In genomic region chr17:41787021-41787418, GRCh38 we compare ENCODE assay signal across 10 cellular contexts. TPM values are rescaled to one million over a fixed set of nuclear protein-coding genes. Genes with fewer than 3 reads are reported as not detected.
DNase-seq lines count a peak whose midpoint lies in the region; FAIRE-seq lines count a peak whose summit lies in the region.
"Had no signal": no experiment of that assay in that cellular context is flagged by ENCODE, and none has a peak within 500 bp of the region (broad histone marks: within the 10 kb centered on the region; RNA-seq: fewer than 3 reads in every experiment).

No MANE protein-coding gene starts in this region.

- 28 to 43% (median 31%) methylated on average over 4 of the region's 4 CpGs for WGBS in small intestine, 3 donors

- H3K4me3 Mint-ChIP-seq in T-helper 1 cell treated with Interleukin-12 subunit alpha and Interleukin-12 subunit beta and Interleukin-4 antibody, amounts not matched to agents 30 μg/mL and 1 μg/mL, for 36 hours = peak overlapping the region; percentile 53
- H3K4me3 Mint-ChIP-seq in activated CD4-positive, alpha-beta memory T cell treated with anti-CD3 and anti-CD28 coated beads, Interleukin-2, amount 10 ng/mL, durations not matched to agents 7 days and 5 days = peak overlapping the region; percentile 44

- POLR2A ChIA-PET in activated CD4-positive, alpha-beta memory T cell treated with anti-CD3 and anti-CD28 coated beads, Interleukin-2, amount 10 ng/mL, durations not matched to agents 7 days and 5 days (lab: Charles Lee) = interaction anchor here (0.8 to 0.9 kb wide), 2 partner anchors 9 to 98 kb away, joined by 3 to 4 read pairs; partner anchors contain the start of gene EIF1

- H3K36me3 Mint-ChIP-seq in T-helper 1 cell treated with Interleukin-12 subunit alpha and Interleukin-12 subunit beta and Interleukin-4 antibody, amounts not matched to agents 30 μg/mL and 1 μg/mL, for 36 hours (ENCODE audit: low read depth) = no peaks in the 10 kb centered on the region
- no peaks in the 10 kb centered on the region for H3K36me3 Mint-ChIP-seq in activated CD4-positive, alpha-beta memory T cell treated with anti-CD3 and anti-CD28 coated beads, Interleukin-2, amount 10 ng/mL, durations not matched to agents 7 days and 5 days (ENCODE audit: low read depth)

- no peak for FAIRE-seq in small intestine (lab: Jason Lieb, UNC)
- FAIRE-seq: A204.1 had no signal

- no peak overlapping the region for H3K9ac ChIP-seq in iPS-15b (ENCODE audit: low read depth, low read length)

- peaks cover 16% of the 10 kb centered on the region for H3K27me3 ChIP-seq in iPS-15b (ENCODE audit: control insufficient read depth, insufficient read depth, low read length)
- H3K27me3 ChIP-seq in small intestine (ENCODE audit: control insufficient read depth in 2 of 2, insufficient read depth in 2 of 2, low read length in 2 of 2) = no peaks in the 10 kb centered on the region

- H3K36me3 ChIP-seq in iPS-15b (ENCODE audit: control insufficient read depth, insufficient read depth, low read length) = no peaks in the 10 kb centered on the region
- no peaks in the 10 kb centered on the region for H3K36me3 ChIP-seq in small intestine (ENCODE audit: control insufficient read depth in 2 of 2, insufficient read depth in 2 of 2, low read length in 2 of 2)

- peak overlapping the region; percentile 49 for H3K27ac Mint-ChIP-seq in T-helper 1 cell treated with Interleukin-12 subunit alpha and Interleukin-12 subunit beta and Interleukin-4 antibody, amounts not matched to agents 30 μg/mL and 1 μg/mL, for 36 hours
- H3K27ac Mint-ChIP-seq in activated CD4-positive, alpha-beta memory T cell treated with anti-CD3 and anti-CD28 coated beads, Interleukin-2, amount 10 ng/mL, durations not matched to agents 7 days and 5 days = no peak overlapping the region

- peak overlapping the region; percentile 38 for H3K4me3 ChIP-seq in iPS-15b (ENCODE audit: low read depth, low read length)
- H3K4me3 ChIP-seq in small intestine (ENCODE audit: low read depth in 1 of 2, low read length in 2 of 2) = no peak overlapping the region

- H3K9me3 ChIP-seq in iPS-15b (ENCODE audit: control insufficient read depth, insufficient read depth, low read length) (no peaks in the 10 kb centered on the region), small intestine (ENCODE audit: control insufficient read depth, low read depth) (no peaks in the 10 kb centered on the region)

- H3K4me1 ChIP-seq in iPS-15b (ENCODE audit: control insufficient read depth, insufficient read depth, low read length) = peaks cover 13% of the 10 kb centered on the region
- H3K4me1 ChIP-seq in small intestine (ENCODE audit: control insufficient read depth in 2 of 2, insufficient read depth in 1 of 2, low read depth in 1 of 2, low read length in 1 of 2) = peaks cover 3 to 7% of the 10 kb centered on the region in 2 donors

- CTCF ChIA-PET in activated CD4-positive, alpha-beta memory T cell treated with anti-CD3 and anti-CD28 coated beads, Interleukin-2, amount 10 ng/mL, durations not matched to agents 7 days and 5 days (lab: Charles Lee) = interaction anchor here (0.9 to 3.2 kb wide), 10 partner anchors 9 to 131 kb away, joined by 3 to 14 read pairs (median 4); partner anchors contain the start of gene P3H4

- DNase-seq in T-helper 1 cell (no peak), small intestine (no peak), NCI-H1417 (lab: John Stamatoyannopoulos, UW) (no peak), germinal center (ENCODE audit: low spot score) (no peak), NCI-H187 treated with DMSO at 0.1 percent for 48 hours (lab: John Stamatoyannopoulos, UW) (no peak)
- no peak for DNase-seq in activated CD4-positive, alpha-beta memory T cell treated with anti-CD3 and anti-CD28 coated beads, Interleukin-2, amount 10 ng/mL, durations not matched to agents 7 days and 5 days

- H3K9me3 Mint-ChIP-seq in T-helper 1 cell treated with Interleukin-12 subunit alpha and Interleukin-12 subunit beta and Interleukin-4 antibody, amounts not matched to agents 30 μg/mL and 1 μg/mL, for 36 hours = no peaks in the 10 kb centered on the region
- H3K9me3 Mint-ChIP-seq in activated CD4-positive, alpha-beta memory T cell treated with anti-CD3 and anti-CD28 coated beads, Interleukin-2, amount 10 ng/mL, durations not matched to agents 7 days and 5 days = no peaks in the 10 kb centered on the region

- peaks cover 14% of the 10 kb centered on the region for H3K4me1 Mint-ChIP-seq in T-helper 1 cell treated with Interleukin-12 subunit alpha and Interleukin-12 subunit beta and Interleukin-4 antibody, amounts not matched to agents 30 μg/mL and 1 μg/mL, for 36 hours (ENCODE audit: low read depth)
- peaks cover 22% of the 10 kb centered on the region for H3K4me1 Mint-ChIP-seq in activated CD4-positive, alpha-beta memory T cell treated with anti-CD3 and anti-CD28 coated beads, Interleukin-2, amount 10 ng/mL, durations not matched to agents 7 days and 5 days

- H3K27me3 Mint-ChIP-seq in T-helper 1 cell treated with Interleukin-12 subunit alpha and Interleukin-12 subunit beta and Interleukin-4 antibody, amounts not matched to agents 30 μg/mL and 1 μg/mL, for 36 hours (ENCODE audit: low read depth) = peaks cover 44% of the 10 kb centered on the region
- H3K27me3 Mint-ChIP-seq in activated CD4-positive, alpha-beta memory T cell treated with anti-CD3 and anti-CD28 coated beads, Interleukin-2, amount 10 ng/mL, durations not matched to agents 7 days and 5 days = peaks cover 42% of the 10 kb centered on the region

- H3K27ac ChIP-seq in small intestine (ENCODE audit: low read depth in 1 of 2, low read length in 1 of 2) = peak overlapping the region; percentile 38 to 53

RNA-seq across cellular contexts. Expression of gene JUP, which starts 0.5 kb away (rescaled TPM):
- total RNA-seq in activated CD4-positive, alpha-beta memory T cell treated with anti-CD3 and anti-CD28 coated beads, Interleukin-2, amount 10 ng/mL, durations not matched to agents 7 days and 5 days = under 1 TPM; 0.35 to 0.45 TPM
- 100 to 1,000 TPM; 122 to 316 (median 302) TPM for polyA plus RNA-seq in small intestine

RNA-seq across cellular contexts. Expression of gene P3H4, which starts 24.7 kb away (rescaled TPM):
- 1 to 10 TPM; 1.8 to 1.9 TPM for total RNA-seq in activated CD4-positive, alpha-beta memory T cell treated with anti-CD3 and anti-CD28 coated beads, Interleukin-2, amount 10 ng/mL, durations not matched to agents 7 days and 5 days
- polyA plus RNA-seq in small intestine = 10 to 100 TPM in 1 of 3 donors, 1 to 10 TPM in 2; 6.5 to 12.7 (median 9.7) TPM

RNA-seq across cellular contexts. Expression of gene FKBP10, which starts 25.8 kb away (rescaled TPM):
- total RNA-seq in activated CD4-positive, alpha-beta memory T cell treated with anti-CD3 and anti-CD28 coated beads, Interleukin-2, amount 10 ng/mL, durations not matched to agents 7 days and 5 days = not detected
- polyA plus RNA-seq in small intestine = 10 to 100 TPM in 1 of 3 donors, 1 to 10 TPM in 1, under 1 TPM in 1; 0.67 to 13.9 (median 3.5) TPM

RNA-seq across cellular contexts. Expression of gene NT5C3B, which starts 49.0 kb away (rescaled TPM):
- 10 to 100 TPM; 16.1 to 19.0 TPM for total RNA-seq in activated CD4-positive, alpha-beta memory T cell treated with anti-CD3 and anti-CD28 coated beads, Interleukin-2, amount 10 ng/mL, durations not matched to agents 7 days and 5 days
- 10 to 100 TPM; 10.5 to 36.0 (median 21.3) TPM for polyA plus RNA-seq in small intestine

RNA-seq across cellular contexts. Expression of gene KLHL10, which starts 50.6 kb away (rescaled TPM):
- total RNA-seq in activated CD4-positive, alpha-beta memory T cell treated with anti-CD3 and anti-CD28 coated beads, Interleukin-2, amount 10 ng/mL, durations not matched to agents 7 days and 5 days = not detected
- under 1 TPM in 1 of 3 donors, not detected in 2; 0.15 TPM for polyA plus RNA-seq in small intestine
- total RNA-seq: glomerular endothelial cell had no signal
